ENCODE assay signal across 9 cellular contexts in the genomic region with DNA sequence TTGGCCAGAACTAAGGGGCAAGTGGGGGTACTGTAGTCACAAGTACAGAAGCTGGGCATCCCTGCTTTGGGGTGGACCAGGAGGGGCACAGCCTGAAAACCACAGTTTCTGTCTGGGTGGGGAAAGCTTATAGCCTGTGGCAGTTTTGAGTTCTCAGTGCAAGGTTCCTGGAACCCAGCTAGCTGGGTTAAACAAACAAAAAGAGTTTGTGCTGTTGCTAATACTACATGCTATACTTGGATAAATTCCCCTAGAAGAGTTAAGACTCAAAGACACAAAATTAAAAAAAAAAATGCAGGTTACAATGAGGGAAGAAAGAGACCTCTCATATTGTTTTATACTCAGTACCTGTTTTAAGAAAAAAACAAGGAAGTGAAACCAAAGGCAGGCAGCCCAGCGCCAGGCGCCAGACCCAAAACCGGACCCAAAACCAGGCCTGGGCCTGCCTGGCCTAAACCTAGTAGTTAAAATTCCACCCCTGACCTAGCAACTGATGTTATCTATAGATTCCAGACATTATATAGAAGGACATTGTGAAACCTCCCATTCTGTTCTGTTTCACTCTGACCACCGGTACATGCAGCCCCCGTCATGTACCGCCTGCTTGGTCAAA. TPM values are rescaled to one million over a fixed set of nuclear protein-coding genes. Genes with fewer than 3 reads are reported as not detected.
DNase-seq lines count a peak whose midpoint lies in the region; ATAC-seq and TF ChIP-seq lines count a peak whose summit lies in the region.
"Had no signal": no experiment of that assay in that cellular context is flagged by ENCODE, and none has a peak within 500 bp of the region (broad histone marks: within the 10 kb centered on the region; RNA-seq: fewer than 3 reads in every experiment).

No MANE protein-coding gene starts in this region.

- POLR2A ChIA-PET in CD8-positive, alpha-beta memory T cell (lab: Charles Lee): no interaction called here

- no peak for DNase-seq in T-helper 1 cell
- DNase-seq in osteocyte (ENCODE audit: extremely low spot score, unreplicated experiment): peak; percentile 40
- DNase-seq in germinal center (ENCODE audit: low spot score): no peak
- no peak for DNase-seq in CD8-positive, alpha-beta memory T cell
- no peak for DNase-seq in putamen (ENCODE audit: low spot score)

- peaks cover 29% of the 10 kb centered on the region for H3K4me1 Mint-ChIP-seq in T-helper 1 cell treated with Interleukin-12 subunit alpha and Interleukin-12 subunit beta and Interleukin-4 antibody, amounts not matched to agents 30 μg/mL and 1 μg/mL, for 36 hours (ENCODE audit: low read depth)
- no peaks in the 10 kb centered on the region for H3K4me1 Mint-ChIP-seq in osteocyte (ENCODE audit: unreplicated experiment)
- no peaks in the 10 kb centered on the region for H3K4me1 Mint-ChIP-seq in CD8-positive, alpha-beta memory T cell

- no peaks in the 10 kb centered on the region for H3K4me1 ChIP-seq in CD8-positive, alpha-beta memory T cell (ENCODE audit: insufficient read depth, low read length)

- peak overlapping the region; percentile 49 for H3K4me3 Mint-ChIP-seq in T-helper 1 cell treated with Interleukin-12 subunit alpha and Interleukin-12 subunit beta and Interleukin-4 antibody, amounts not matched to agents 30 μg/mL and 1 μg/mL, for 36 hours
- no peak overlapping the region for H3K4me3 Mint-ChIP-seq in osteocyte (ENCODE audit: unreplicated experiment)
- no peak overlapping the region for H3K4me3 Mint-ChIP-seq in CD8-positive, alpha-beta memory T cell

- no peaks in the 10 kb centered on the region for H3K27me3 Mint-ChIP-seq in T-helper 1 cell treated with Interleukin-12 subunit alpha and Interleukin-12 subunit beta and Interleukin-4 antibody, amounts not matched to agents 30 μg/mL and 1 μg/mL, for 36 hours (ENCODE audit: low read depth)
- H3K27me3 Mint-ChIP-seq in osteocyte (ENCODE audit: unreplicated experiment): peaks cover 11% of the 10 kb centered on the region
- H3K27me3 Mint-ChIP-seq in CD8-positive, alpha-beta memory T cell: peaks cover 0 to 5% of the 10 kb centered on the region in 2 donors

- peak overlapping the region; percentile 65 for H3K27ac Mint-ChIP-seq in T-helper 1 cell treated with Interleukin-12 subunit alpha and Interleukin-12 subunit beta and Interleukin-4 antibody, amounts not matched to agents 30 μg/mL and 1 μg/mL, for 36 hours
- H3K27ac Mint-ChIP-seq in osteocyte (ENCODE audit: unreplicated experiment): no peak overlapping the region
- H3K27ac Mint-ChIP-seq in CD8-positive, alpha-beta memory T cell: no peak overlapping the region

- H3K4me3 ChIP-seq in CD8-positive, alpha-beta memory T cell (ENCODE audit: low read length): no peak overlapping the region
- H3K4me3 ChIP-seq: K562 had no signal

- no peaks in the 10 kb centered on the region for H3K9me3 ChIP-seq in CD8-positive, alpha-beta memory T cell (ENCODE audit: low read length)

- H3K36me3 Mint-ChIP-seq in T-helper 1 cell treated with Interleukin-12 subunit alpha and Interleukin-12 subunit beta and Interleukin-4 antibody, amounts not matched to agents 30 μg/mL and 1 μg/mL, for 36 hours (ENCODE audit: low read depth): peaks cover 12% of the 10 kb centered on the region
- H3K36me3 Mint-ChIP-seq in osteocyte (ENCODE audit: unreplicated experiment): no peaks in the 10 kb centered on the region
- peaks cover 0 to 24% (median 5%) of the 10 kb centered on the region in 3 donors for H3K36me3 Mint-ChIP-seq in CD8-positive, alpha-beta memory T cell

- ATAC-seq in HG02571 (IDR thresholded peaks at IDR 0.05; ENCODE audit: unreplicated experiment) (peak; percentile 72), HG03520 (IDR thresholded peaks at IDR 0.05; ENCODE audit: unreplicated experiment) (peak; percentile 78)
- ATAC-seq: K562 had no signal

- no peaks in the 10 kb centered on the region for H3K36me3 ChIP-seq in CD8-positive, alpha-beta memory T cell (ENCODE audit: insufficient read depth, low read length)

- H3K27me3 ChIP-seq in CD8-positive, alpha-beta memory T cell (ENCODE audit: insufficient read depth, low read length, poor library complexity, severe bottlenecking): no peaks in the 10 kb centered on the region

- H3K27ac ChIP-seq in CD8-positive, alpha-beta memory T cell (ENCODE audit: low read depth, low read length): no peak overlapping the region

- CTCF ChIA-PET in CD8-positive, alpha-beta memory T cell (lab: Charles Lee): no interaction called here

- H3K9me3 Mint-ChIP-seq in T-helper 1 cell treated with Interleukin-12 subunit alpha and Interleukin-12 subunit beta and Interleukin-4 antibody, amounts not matched to agents 30 μg/mL and 1 μg/mL, for 36 hours: peaks cover 30% of the 10 kb centered on the region
- H3K9me3 Mint-ChIP-seq in osteocyte (ENCODE audit: unreplicated experiment): peaks cover 4% of the 10 kb centered on the region
- peaks cover 0 to 6% (median 3%) of the 10 kb centered on the region in 5 donors for H3K9me3 Mint-ChIP-seq in CD8-positive, alpha-beta memory T cell

- TF ChIP-seq CTCF in osteocyte (IDR thresholded peaks at IDR 0.05): no peak

RNA-seq across cellular contexts. Expression of gene SLC2A9, which starts 50.8 kb away (rescaled TPM):
- 0.31 and 0.43 TPM in 2 replicates for total RNA-seq in osteocyte
- 1 to 10 TPM; 3.0 to 3.1 TPM for total RNA-seq in CD8-positive, alpha-beta memory T cell
- 1.8 TPM for polyA plus RNA-seq in CD8-positive, alpha-beta memory T cell
